Comparison of ENCODE assay signal across 12 cellular contexts in the genomic region with DNA sequence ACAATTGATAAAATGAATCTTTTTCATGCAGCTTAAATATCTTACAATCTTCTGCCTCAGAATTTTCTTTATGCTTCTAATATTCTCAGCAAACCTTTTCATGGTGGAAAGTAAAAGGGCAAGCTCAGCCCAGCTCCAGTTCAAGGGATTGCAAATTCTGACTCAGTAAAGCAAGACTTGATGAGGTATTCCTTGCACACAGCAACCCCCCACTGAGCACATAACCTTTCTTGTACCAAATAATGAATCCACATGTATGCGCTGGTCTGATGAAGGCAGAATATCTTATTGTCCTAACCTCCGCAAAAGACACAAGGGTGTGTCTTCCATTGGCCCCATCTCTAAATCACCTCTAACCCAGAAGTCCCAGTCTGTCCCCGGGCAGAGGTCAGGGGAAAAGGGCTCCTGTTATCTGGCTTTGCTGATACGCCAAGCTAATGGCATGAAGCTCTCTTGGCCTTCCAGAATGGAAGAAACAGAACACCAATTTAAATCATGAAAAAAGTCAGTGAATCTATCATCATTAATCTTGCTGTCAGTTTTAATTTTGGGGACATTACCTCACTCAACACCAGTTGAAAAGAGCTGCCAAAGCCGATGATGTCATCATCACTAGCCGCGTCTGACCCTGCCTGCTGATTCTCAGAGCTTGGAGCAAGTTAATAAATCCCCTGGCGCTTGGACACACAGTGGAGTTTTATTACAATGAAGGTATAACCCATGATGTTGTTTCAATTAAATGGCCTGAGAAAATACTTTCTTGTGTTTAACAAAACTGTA.
DNase-seq lines count a peak whose midpoint lies in the region; ATAC-seq, FAIRE-seq and TF ChIP-seq lines count a peak whose summit lies in the region.
"Had no signal": no experiment of that assay in that cellular context is flagged by ENCODE, and none has a peak within 500 bp of the region (broad histone marks: within the 10 kb centered on the region; RNA-seq: fewer than 3 reads in every experiment).

No MANE protein-coding gene starts in this region.

- H3K4me1 Mint-ChIP-seq in activated CD8-positive, alpha-beta T cell treated with anti-CD3 and anti-CD28 coated beads for 36 hours (ENCODE audit: low read depth) = no peaks in the 10 kb centered on the region
- H3K4me1 Mint-ChIP-seq: stimulated activated effector memory CD8-positive, alpha-beta T cell treated with anti-CD3 and anti-CD28 coated beads, Interleukin-12 subunit alpha, Interleukin-12 subunit beta, amount 100 ng/mL, for 72 hours had no signal

- no peak for TF ChIP-seq CTCF in AG10803 (conservative IDR thresholded peaks at IDR 0.05; ENCODE audit: low read length)
- no peak for TF ChIP-seq CTCF in pancreas (IDR thresholded peaks at IDR 0.05)
- TF ChIP-seq CTCF in activated CD8-positive, alpha-beta T cell treated with anti-CD3 and anti-CD28 coated beads for 36 hours (IDR thresholded peaks at IDR 0.05) = no peak

- intact Hi-C loops in pancreas (cut with DNase I) = no loop called here
- intact Hi-C loops in activated CD8-positive, alpha-beta T cell treated with anti-CD3 and anti-CD28 coated beads for 36 hours (cut with micrococcal nuclease) = no loop called here

- WGBS in pancreas, 2 donors = 67 to 68% methylated on average over 8 of the region's 8 CpGs

- H3K36me3 Mint-ChIP-seq in activated CD8-positive, alpha-beta T cell treated with anti-CD3 and anti-CD28 coated beads for 36 hours (ENCODE audit: low read depth) = no peaks in the 10 kb centered on the region
- H3K36me3 Mint-ChIP-seq: stimulated activated effector memory CD8-positive, alpha-beta T cell treated with anti-CD3 and anti-CD28 coated beads, Interleukin-12 subunit alpha, Interleukin-12 subunit beta, amount 100 ng/mL, for 72 hours had no signal

- H3K27ac ChIP-seq in pancreas = no peak overlapping the region
- H3K27ac ChIP-seq in effector memory CD4-positive, alpha-beta T cell (ENCODE audit: insufficient read depth, low read length, poor library complexity, severe bottlenecking) = no peak overlapping the region
- H3K27ac ChIP-seq: Peyer's patch had no signal

- peak in 3 of 4 donors; percentile 53 to 70 (median 70) for ATAC-seq in pancreas
- no peak for ATAC-seq in activated CD8-positive, alpha-beta T cell treated with anti-CD3 and anti-CD28 coated beads for 36 hours
- ATAC-seq: stimulated activated effector memory CD8-positive, alpha-beta T cell treated with anti-CD3 and anti-CD28 coated beads, Interleukin-12 subunit alpha, Interleukin-12 subunit beta, amount 100 ng/mL, for 72 hours had no signal

- no peak overlapping the region for H3K27ac Mint-ChIP-seq in activated CD8-positive, alpha-beta T cell treated with anti-CD3 and anti-CD28 coated beads for 36 hours
- H3K27ac Mint-ChIP-seq: stimulated activated effector memory CD8-positive, alpha-beta T cell treated with anti-CD3 and anti-CD28 coated beads, Interleukin-12 subunit alpha, Interleukin-12 subunit beta, amount 100 ng/mL, for 72 hours had no signal

- no peaks in the 10 kb centered on the region for H3K27me3 Mint-ChIP-seq in activated CD8-positive, alpha-beta T cell treated with anti-CD3 and anti-CD28 coated beads for 36 hours

- no peak overlapping the region for H3K4me3 ChIP-seq in AG10803 (ENCODE audit: low read length)
- no peak overlapping the region for H3K4me3 ChIP-seq in pancreas
- no peak overlapping the region for H3K4me3 ChIP-seq in effector memory CD4-positive, alpha-beta T cell (ENCODE audit: insufficient read depth, low read depth, low read length, poor library complexity, severe bottlenecking)
- H3K4me3 ChIP-seq: Peyer's patch had no signal

- CTCF ChIA-PET in activated CD8-positive, alpha-beta T cell treated with anti-CD3 and anti-CD28 coated beads for 36 hours (lab: Charles Lee) = no interaction called here

- no peaks in the 10 kb centered on the region for H3K9me3 ChIP-seq in pancreas
- no peaks in the 10 kb centered on the region for H3K9me3 ChIP-seq in effector memory CD4-positive, alpha-beta T cell (ENCODE audit: control insufficient read depth, low read length)
- H3K9me3 ChIP-seq: Peyer's patch had no signal

- POLR2A ChIA-PET in activated CD8-positive, alpha-beta T cell treated with anti-CD3 and anti-CD28 coated beads for 36 hours (lab: Charles Lee) = no interaction called here

- no peaks in the 10 kb centered on the region for H3K36me3 ChIP-seq in pancreas
- H3K36me3 ChIP-seq in effector memory CD4-positive, alpha-beta T cell (ENCODE audit: control insufficient read depth, insufficient read depth, low read length) = no peaks in the 10 kb centered on the region
- H3K36me3 ChIP-seq: Peyer's patch had no signal

- H3K9me3 Mint-ChIP-seq in activated CD8-positive, alpha-beta T cell treated with anti-CD3 and anti-CD28 coated beads for 36 hours = no peaks in the 10 kb centered on the region
- H3K9me3 Mint-ChIP-seq: stimulated activated effector memory CD8-positive, alpha-beta T cell treated with anti-CD3 and anti-CD28 coated beads, Interleukin-12 subunit alpha, Interleukin-12 subunit beta, amount 100 ng/mL, for 72 hours had no signal

- no peak overlapping the region for H3K4me3 Mint-ChIP-seq in activated CD8-positive, alpha-beta T cell treated with anti-CD3 and anti-CD28 coated beads for 36 hours
- H3K4me3 Mint-ChIP-seq: stimulated activated effector memory CD8-positive, alpha-beta T cell treated with anti-CD3 and anti-CD28 coated beads, Interleukin-12 subunit alpha, Interleukin-12 subunit beta, amount 100 ng/mL, for 72 hours had no signal

- H3K27me3 ChIP-seq in pancreas = no peaks in the 10 kb centered on the region
- no peaks in the 10 kb centered on the region for H3K27me3 ChIP-seq in effector memory CD4-positive, alpha-beta T cell (replicated peaks; ENCODE audit: control insufficient read depth, insufficient read depth, low read length, poor library complexity, severe bottlenecking)
- H3K27me3 ChIP-seq: Peyer's patch had no signal

- no peaks in the 10 kb centered on the region for H3K4me1 ChIP-seq in pancreas
- H3K4me1 ChIP-seq in effector memory CD4-positive, alpha-beta T cell (ENCODE audit: control insufficient read depth, insufficient read depth, low read length, poor library complexity, severe bottlenecking) = no peaks in the 10 kb centered on the region
- H3K4me1 ChIP-seq: Peyer's patch had no signal

- FAIRE-seq in pancreas (lab: Jason Lieb, UNC) = no peak
- FAIRE-seq: kidney had no signal

- DNase-seq in AG10803 (ENCODE audit: low read depth) (peak; percentile 40), T1000 (lab: John Stamatoyannopoulos, UW) (peak; percentile 3), glomerular visceral epithelial cell (ENCODE audit: extremely low spot score) (peak; percentile 89), pancreas (peak in 2 of 6 donors; percentile 10 to 34), NCI-H345 (lab: John Stamatoyannopoulos, UW) (no peak), AG08395 (ENCODE audit: low spot score) (no peak)
- DNase-seq in activated CD8-positive, alpha-beta T cell treated with anti-CD3 and anti-CD28 coated beads for 36 hours = no peak
- no peak for DNase-seq in effector memory CD4-positive, alpha-beta T cell
- DNase-seq: kidney, NCI-H1105 treated with DMSO at 0.1 percent for 48 hours, Peyer's patch had no signal

Comparison
In these comparisons a context has a peak if more than half of its experiments do, and no peak if none do; other contexts are left out.
1. DNase-seq: peak in AG10803 (single experiment), T1000 (single experiment) and glomerular visceral epithelial cell (single experiment); none in NCI-H345 (single experiment), activated CD8-positive, alpha-beta T cell treated with anti-CD3 and anti-CD28 coated beads for 36 hours (single experiment), AG08395 (single experiment) and effector memory CD4-positive, alpha-beta T cell (0 of 3).